1 cellular context compared by ENCODE assay signal in the genomic region with DNA sequence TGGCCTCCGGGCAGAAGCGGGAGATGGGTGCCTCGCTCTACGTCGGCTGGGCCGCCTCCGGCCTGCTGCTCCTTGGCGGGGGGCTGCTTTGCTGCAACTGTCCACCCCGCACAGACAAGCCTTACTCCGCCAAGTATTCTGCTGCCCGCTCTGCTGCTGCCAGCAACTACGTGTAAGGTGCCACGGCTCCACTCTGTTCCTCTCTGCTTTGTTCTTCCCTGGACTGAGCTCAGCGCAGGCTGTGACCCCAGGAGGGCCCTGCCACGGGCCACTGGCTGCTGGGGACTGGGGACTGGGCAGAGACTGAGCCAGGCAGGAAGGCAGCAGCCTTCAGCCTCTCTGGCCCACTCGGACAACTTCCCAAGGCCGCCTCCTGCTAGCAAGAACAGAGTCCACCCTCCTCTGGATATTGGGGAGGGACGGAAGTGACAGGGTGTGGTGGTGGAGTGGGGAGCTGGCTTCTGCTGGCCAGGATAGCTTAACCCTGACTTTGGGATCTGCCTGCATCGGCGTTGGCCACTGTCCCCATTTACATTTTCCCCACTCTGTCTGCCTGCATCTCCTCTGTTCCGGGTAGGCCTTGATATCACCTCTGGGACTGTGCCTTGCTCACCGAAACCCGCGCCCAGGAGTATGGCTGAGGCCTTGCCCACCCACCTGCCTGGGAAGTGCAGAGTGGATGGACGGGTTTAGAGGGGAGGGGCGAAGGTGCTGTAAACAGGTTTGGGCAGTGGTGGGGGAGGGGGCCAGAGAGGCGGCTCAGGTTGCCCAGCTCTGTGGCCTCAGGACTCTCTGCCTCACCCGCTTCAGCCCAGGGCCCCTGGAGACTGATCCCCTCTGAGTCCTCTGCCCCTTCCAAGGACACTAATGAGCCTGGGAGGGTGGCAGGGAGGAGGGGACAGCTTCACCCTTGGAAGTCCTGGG.
A peak's percentile ranks its signal among the peaks of the same experiment; 100 is the strongest.
TF ChIP-seq lines count a peak whose summit lies in the region.

No MANE protein-coding gene starts in this region.

TF ChIP-seq in HepG2, 621 proteins besides CTCF, POLR2A, EP300 and RAD21 (continued from another document and continues in another):
- TF ChIP-seq NFAT5 (CRISPR knock-in tag; IDR thresholded peaks at IDR 0.05) (no peak), NFYB (CRISPR knock-in tag; IDR thresholded peaks at IDR 0.05) (no peak), HDAC1 (CRISPR knock-in tag; IDR thresholded peaks at IDR 0.05) (no peak), EHMT2 (IDR thresholded peaks at IDR 0.05; ENCODE audit: borderline replicate concordance, low read depth, low read length) (no peak), TBX3 (IDR thresholded peaks at IDR 0.05; ENCODE audit: borderline replicate concordance) (no peak), GATA4 (IDR thresholded peaks at IDR 0.05; ENCODE audit: borderline replicate concordance, low read depth) (no peak), RELA (CRISPR knock-in tag; IDR thresholded peaks at IDR 0.05) (no peak), ZMYM4 (CRISPR knock-in tag; IDR thresholded peaks at IDR 0.05) (no peak), ZNF382 (CRISPR knock-in tag; IDR thresholded peaks at IDR 0.05; ENCODE audit: borderline replicate concordance) (no peak), TBX2 (CRISPR knock-in tag; IDR thresholded peaks at IDR 0.05; ENCODE audit: borderline replicate concordance) (peak; percentile 49), E2F5 (CRISPR knock-in tag; conservative IDR thresholded peaks at IDR 0.05) (no peak), WIZ (CRISPR knock-in tag; IDR thresholded peaks at IDR 0.05) (no peak), KAT2B (IDR thresholded peaks at IDR 0.05; ENCODE audit: borderline replicate concordance, low read depth, low read length) (no peak), IRX3 (CRISPR knock-in tag; IDR thresholded peaks at IDR 0.05; ENCODE audit: borderline replicate concordance, low read depth) (no peak), BCL6 (CRISPR knock-in tag; IDR thresholded peaks at IDR 0.05) (no peak), KMT2B (CRISPR knock-in tag; IDR thresholded peaks at IDR 0.05) (0 out of 2 replicates have a peak, but pooled peaks have one; percentile 8), ZKSCAN8 (CRISPR knock-in tag; IDR thresholded peaks at IDR 0.05; ENCODE audit: borderline replicate concordance) (no peak), ZMAT3 (CRISPR knock-in tag; conservative IDR thresholded peaks at IDR 0.05) (peak; percentile 83), ZNF3 (CRISPR knock-in tag; IDR thresholded peaks at IDR 0.05) (no peak), ZNF605 (CRISPR knock-in tag; IDR thresholded peaks at IDR 0.05) (no peak), NRL (CRISPR knock-in tag; IDR thresholded peaks at IDR 0.05; ENCODE audit: borderline replicate concordance) (0 out of 2 replicates have a peak, but pooled peaks have one; percentile 62)
- TF ChIP-seq, protein P1, sequence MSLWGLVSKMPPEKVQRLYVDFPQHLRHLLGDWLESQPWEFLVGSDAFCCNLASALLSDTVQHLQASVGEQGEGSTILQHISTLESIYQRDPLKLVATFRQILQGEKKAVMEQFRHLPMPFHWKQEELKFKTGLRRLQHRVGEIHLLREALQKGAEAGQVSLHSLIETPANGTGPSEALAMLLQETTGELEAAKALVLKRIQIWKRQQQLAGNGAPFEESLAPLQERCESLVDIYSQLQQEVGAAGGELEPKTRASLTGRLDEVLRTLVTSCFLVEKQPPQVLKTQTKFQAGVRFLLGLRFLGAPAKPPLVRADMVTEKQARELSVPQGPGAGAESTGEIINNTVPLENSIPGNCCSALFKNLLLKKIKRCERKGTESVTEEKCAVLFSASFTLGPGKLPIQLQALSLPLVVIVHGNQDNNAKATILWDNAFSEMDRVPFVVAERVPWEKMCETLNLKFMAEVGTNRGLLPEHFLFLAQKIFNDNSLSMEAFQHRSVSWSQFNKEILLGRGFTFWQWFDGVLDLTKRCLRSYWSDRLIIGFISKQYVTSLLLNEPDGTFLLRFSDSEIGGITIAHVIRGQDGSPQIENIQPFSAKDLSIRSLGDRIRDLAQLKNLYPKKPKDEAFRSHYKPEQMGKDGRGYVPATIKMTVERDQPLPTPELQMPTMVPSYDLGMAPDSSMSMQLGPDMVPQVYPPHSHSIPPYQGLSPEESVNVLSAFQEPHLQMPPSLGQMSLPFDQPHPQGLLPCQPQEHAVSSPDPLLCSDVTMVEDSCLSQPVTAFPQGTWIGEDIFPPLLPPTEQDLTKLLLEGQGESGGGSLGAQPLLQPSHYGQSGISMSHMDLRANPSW (CRISPR knock-in tag; IDR thresholded peaks at IDR 0.05; ENCODE audit: borderline replicate concordance): no peak
- TF ChIP-seq, protein P2, sequence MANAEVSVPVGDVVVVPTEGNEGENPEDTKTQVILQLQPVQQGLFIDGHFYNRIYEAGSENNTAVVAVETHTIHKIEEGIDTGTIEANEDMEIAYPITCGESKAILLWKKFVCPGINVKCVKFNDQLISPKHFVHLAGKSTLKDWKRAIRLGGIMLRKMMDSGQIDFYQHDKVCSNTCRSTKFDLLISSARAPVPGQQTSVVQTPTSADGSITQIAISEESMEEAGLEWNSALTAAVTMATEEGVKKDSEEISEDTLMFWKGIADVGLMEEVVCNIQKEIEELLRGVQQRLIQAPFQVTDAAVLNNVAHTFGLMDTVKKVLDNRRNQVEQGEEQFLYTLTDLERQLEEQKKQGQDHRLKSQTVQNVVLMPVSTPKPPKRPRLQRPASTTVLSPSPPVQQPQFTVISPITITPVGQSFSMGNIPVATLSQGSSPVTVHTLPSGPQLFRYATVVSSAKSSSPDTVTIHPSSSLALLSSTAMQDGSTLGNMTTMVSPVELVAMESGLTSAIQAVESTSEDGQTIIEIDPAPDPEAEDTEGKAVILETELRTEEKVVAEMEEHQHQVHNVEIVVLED (CRISPR knock-in tag; IDR thresholded peaks at IDR 0.05; ENCODE audit: borderline replicate concordance): no peak
- TF ChIP-seq, protein P3, sequence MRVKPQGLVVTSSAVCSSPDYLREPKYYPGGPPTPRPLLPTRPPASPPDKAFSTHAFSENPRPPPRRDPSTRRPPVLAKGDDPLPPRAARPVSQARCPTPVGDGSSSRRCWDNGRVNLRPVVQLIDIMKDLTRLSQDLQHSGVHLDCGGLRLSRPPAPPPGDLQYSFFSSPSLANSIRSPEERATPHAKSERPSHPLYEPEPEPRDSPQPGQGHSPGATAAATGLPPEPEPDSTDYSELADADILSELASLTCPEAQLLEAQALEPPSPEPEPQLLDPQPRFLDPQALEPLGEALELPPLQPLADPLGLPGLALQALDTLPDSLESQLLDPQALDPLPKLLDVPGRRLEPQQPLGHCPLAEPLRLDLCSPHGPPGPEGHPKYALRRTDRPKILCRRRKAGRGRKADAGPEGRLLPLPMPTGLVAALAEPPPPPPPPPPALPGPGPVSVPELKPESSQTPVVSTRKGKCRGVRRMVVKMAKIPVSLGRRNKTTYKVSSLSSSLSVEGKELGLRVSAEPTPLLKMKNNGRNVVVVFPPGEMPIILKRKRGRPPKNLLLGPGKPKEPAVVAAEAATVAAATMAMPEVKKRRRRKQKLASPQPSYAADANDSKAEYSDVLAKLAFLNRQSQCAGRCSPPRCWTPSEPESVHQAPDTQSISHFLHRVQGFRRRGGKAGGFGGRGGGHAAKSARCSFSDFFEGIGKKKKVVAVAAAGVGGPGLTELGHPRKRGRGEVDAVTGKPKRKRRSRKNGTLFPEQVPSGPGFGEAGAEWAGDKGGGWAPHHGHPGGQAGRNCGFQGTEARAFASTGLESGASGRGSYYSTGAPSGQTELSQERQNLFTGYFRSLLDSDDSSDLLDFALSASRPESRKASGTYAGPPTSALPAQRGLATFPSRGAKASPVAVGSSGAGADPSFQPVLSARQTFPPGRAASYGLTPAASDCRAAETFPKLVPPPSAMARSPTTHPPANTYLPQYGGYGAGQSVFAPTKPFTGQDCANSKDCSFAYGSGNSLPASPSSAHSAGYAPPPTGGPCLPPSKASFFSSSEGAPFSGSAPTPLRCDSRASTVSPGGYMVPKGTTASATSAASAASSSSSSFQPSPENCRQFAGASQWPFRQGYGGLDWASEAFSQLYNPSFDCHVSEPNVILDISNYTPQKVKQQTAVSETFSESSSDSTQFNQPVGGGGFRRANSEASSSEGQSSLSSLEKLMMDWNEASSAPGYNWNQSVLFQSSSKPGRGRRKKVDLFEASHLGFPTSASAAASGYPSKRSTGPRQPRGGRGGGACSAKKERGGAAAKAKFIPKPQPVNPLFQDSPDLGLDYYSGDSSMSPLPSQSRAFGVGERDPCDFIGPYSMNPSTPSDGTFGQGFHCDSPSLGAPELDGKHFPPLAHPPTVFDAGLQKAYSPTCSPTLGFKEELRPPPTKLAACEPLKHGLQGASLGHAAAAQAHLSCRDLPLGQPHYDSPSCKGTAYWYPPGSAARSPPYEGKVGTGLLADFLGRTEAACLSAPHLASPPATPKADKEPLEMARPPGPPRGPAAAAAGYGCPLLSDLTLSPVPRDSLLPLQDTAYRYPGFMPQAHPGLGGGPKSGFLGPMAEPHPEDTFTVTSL (CRISPR knock-in tag; IDR thresholded peaks at IDR 0.05; ENCODE audit: borderline replicate concordance): no peak
- TF ChIP-seq, protein P4, sequence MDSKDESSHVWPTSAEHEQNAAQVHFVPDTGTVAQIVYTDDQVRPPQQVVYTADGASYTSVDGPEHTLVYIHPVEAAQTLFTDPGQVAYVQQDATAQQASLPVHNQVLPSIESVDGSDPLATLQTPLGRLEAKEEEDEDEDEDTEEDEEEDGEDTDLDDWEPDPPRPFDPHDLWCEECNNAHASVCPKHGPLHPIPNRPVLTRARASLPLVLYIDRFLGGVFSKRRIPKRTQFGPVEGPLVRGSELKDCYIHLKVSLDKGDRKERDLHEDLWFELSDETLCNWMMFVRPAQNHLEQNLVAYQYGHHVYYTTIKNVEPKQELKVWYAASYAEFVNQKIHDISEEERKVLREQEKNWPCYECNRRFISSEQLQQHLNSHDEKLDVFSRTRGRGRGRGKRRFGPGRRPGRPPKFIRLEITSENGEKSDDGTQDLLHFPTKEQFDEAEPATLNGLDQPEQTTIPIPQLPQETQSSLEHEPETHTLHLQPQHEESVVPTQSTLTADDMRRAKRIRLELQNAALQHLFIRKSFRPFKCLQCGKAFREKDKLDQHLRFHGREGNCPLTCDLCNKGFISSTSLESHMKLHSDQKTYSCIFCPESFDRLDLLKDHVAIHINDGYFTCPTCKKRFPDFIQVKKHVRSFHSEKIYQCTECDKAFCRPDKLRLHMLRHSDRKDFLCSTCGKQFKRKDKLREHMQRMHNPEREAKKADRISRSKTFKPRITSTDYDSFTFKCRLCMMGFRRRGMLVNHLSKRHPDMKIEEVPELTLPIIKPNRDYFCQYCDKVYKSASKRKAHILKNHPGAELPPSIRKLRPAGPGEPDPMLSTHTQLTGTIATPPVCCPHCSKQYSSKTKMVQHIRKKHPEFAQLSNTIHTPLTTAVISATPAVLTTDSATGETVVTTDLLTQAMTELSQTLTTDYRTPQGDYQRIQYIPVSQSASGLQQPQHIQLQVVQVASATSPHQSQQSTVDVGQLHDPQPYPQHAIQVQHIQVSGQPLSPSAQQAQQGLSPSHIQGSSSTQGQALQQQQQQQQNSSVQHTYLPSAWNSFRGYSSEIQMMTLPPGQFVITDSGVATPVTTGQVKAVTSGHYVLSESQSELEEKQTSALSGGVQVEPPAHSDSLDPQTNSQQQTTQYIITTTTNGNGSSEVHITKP (CRISPR knock-in tag; IDR thresholded peaks at IDR 0.05; ENCODE audit: low read depth): no peak
